ENCODE assay signal across 21 cellular contexts in the genomic region with DNA sequence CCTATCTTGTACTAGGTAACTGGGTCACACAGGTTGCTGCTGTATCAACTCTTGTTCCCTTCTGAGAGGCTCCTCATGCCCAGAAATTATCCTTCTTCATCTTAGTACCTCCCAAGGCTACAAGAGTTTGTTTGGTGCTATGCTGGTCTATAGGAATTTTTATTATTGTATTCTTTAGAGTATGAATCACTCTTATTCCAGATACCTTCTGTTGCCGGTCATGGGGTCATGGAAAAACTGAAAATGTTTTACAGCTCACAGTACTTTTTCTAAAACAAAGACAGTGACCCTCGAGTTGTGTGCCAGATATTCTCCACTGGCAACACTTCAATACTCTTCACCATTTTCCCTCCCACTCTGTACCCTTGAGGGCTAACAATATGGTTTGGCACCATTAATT.
A peak's percentile ranks its signal among the peaks of the same experiment; 100 is the strongest.
DNase-seq lines count a peak whose midpoint lies in the region; ATAC-seq and TF ChIP-seq lines count a peak whose summit lies in the region.
"Had no signal": no experiment of that assay in that cellular context is flagged by ENCODE, and none has a peak within 500 bp of the region (broad histone marks: within the 10 kb centered on the region; RNA-seq: fewer than 3 reads in every experiment).

No MANE protein-coding gene starts in this region.

- intact Hi-C loops in Caco-2 (cut with micrococcal nuclease; ENCODE audit: unreplicated experiment), result no loop called here

- H3K4me1 ChIP-seq in GM23248 (ENCODE audit: insufficient read depth) (peaks cover 31% of the 10 kb centered on the region), skeletal muscle satellite cell (ENCODE audit: control insufficient read depth, insufficient read depth, low read length) (peaks cover 32% of the 10 kb centered on the region), right atrium auricular region (no peaks in the 10 kb centered on the region), Caco-2 (no peaks in the 10 kb centered on the region)
- H3K4me1 ChIP-seq: BLaER1, gastrocnemius medialis, tibial artery had no signal

- TF ChIP-seq CTCF in right atrium auricular region (IDR thresholded peaks at IDR 0.05) (no peak), Caco-2 (IDR thresholded peaks at IDR 0.05; ENCODE audit: insufficient read depth in 1 of 2, low read depth in 1 of 2, low read length in 1 of 2, severe bottlenecking in 1 of 2, unreplicated experiment in 1 of 2) (no peak)

- H3K79me2 ChIP-seq in GM23248 (ENCODE audit: insufficient read depth), result no peaks in the 10 kb centered on the region

- H3K9me3 Mint-ChIP-seq in Caco-2 (ENCODE audit: unreplicated experiment), result no peaks in the 10 kb centered on the region
- H3K9me3 Mint-ChIP-seq: endodermal cell had no signal

- POLR2A ChIA-PET in Caco-2 (lab: Charles Lee), result no interaction called here

- peak overlapping the region; percentile 95 for H3K27ac ChIP-seq in GM23248
- no peak overlapping the region for H3K27ac ChIP-seq in right atrium auricular region
- H3K27ac ChIP-seq: BLaER1, gastrocnemius medialis, tibial artery had no signal

- in situ Hi-C loops in GM23248 (cut with MboI), result no loop called here

- CTCF ChIA-PET in Caco-2 (lab: Charles Lee), result no interaction called here

- H4K20me1 ChIP-seq in GM23248 (ENCODE audit: insufficient read depth), result no peaks in the 10 kb centered on the region
- H4K20me1 ChIP-seq: BLaER1 had no signal

- H3K9ac ChIP-seq in GM23248 (peak overlapping the region; percentile 62), skeletal muscle satellite cell (ENCODE audit: low read depth, low read length) (peak overlapping the region; percentile 65)
- H3K9ac ChIP-seq: BLaER1 had no signal

- peak overlapping the region; percentile 48 for H3K4me2 ChIP-seq in GM23248 (ENCODE audit: unreplicated experiment)
- peak overlapping the region; percentile 69 for H3K4me2 ChIP-seq in skeletal muscle satellite cell (ENCODE audit: low read length)
- H3K4me2 ChIP-seq: BLaER1 had no signal

- no peak overlapping the region for H3K4me3 Mint-ChIP-seq in Caco-2 (ENCODE audit: unreplicated experiment)
- H3K4me3 Mint-ChIP-seq: activated T-helper 17 cell treated with anti-CD3 and anti-CD28 coated beads, Interleukin-2, amount 50 U/mL, for 72 hours; endodermal cell; naive B cell had no signal

- H3K27me3 Mint-ChIP-seq in Caco-2 (ENCODE audit: insufficient read depth, unreplicated experiment), result no peaks in the 10 kb centered on the region
- H3K27me3 Mint-ChIP-seq: naive B cell had no signal

- H3K9me3 ChIP-seq in GM23248 (ENCODE audit: low read depth), result no peaks in the 10 kb centered on the region
- no peaks in the 10 kb centered on the region for H3K9me3 ChIP-seq in skeletal muscle satellite cell (replicated peaks; ENCODE audit: low read length)
- no peaks in the 10 kb centered on the region for H3K9me3 ChIP-seq in right atrium auricular region
- no peaks in the 10 kb centered on the region for H3K9me3 ChIP-seq in Caco-2
- H3K9me3 ChIP-seq: BLaER1, gastrocnemius medialis, tibial artery had no signal

- H3K4me1 Mint-ChIP-seq in Caco-2 (ENCODE audit: low read depth, unreplicated experiment), result no peaks in the 10 kb centered on the region
- H3K4me1 Mint-ChIP-seq: activated T-helper 17 cell treated with anti-CD3 and anti-CD28 coated beads, Interleukin-2, amount 50 U/mL, for 72 hours; endodermal cell; naive B cell had no signal

- 21 to 23% methylated on average over 2 of the region's 2 CpGs for WGBS in GM23248 (ENCODE audit: low coverage in 1 of 2, low lambda C conversion rate in 2 of 2, missing lambda C conversion rate in 2 of 2), 2 experiments

- DNase-seq in GM23248, result peak; percentile 63
- peak; percentile 23 for DNase-seq in fibroblast of the conjunctiva (ENCODE audit: low read depth)
- DNase-seq in right atrium auricular region (ENCODE audit: low spot score), result no peak
- DNase-seq in dermis blood vessel endothelial cell, result no peak
- no peak for DNase-seq in Caco-2
- DNase-seq: activated CD4-positive, CD25-positive, alpha-beta regulatory T cell; cerebellar nuclear complex; endodermal cell; gastrocnemius medialis; MM.1S; naive B cell; NCI-H187 treated with DMSO at 0.1 percent for 48 hours; posterior cingulate gyrus; T-helper 2 cell; tibial artery had no signal

- ATAC-seq in SK-N-SH treated with all-trans-retinoic acid at 6 μM for 48 hours, result peak; percentile 87
- no peak for ATAC-seq in HG02678 (IDR thresholded peaks at IDR 0.05; ENCODE audit: unreplicated experiment)
- ATAC-seq: activated T-helper 17 cell treated with anti-CD3 and anti-CD28 coated beads, Interleukin-2, amount 50 U/mL, for 72 hours; gastrocnemius medialis; HCT116 had no signal

- H3K36me3 ChIP-seq in GM23248 (ENCODE audit: low read depth) (no peaks in the 10 kb centered on the region), skeletal muscle satellite cell (ENCODE audit: insufficient read depth, low read length) (no peaks in the 10 kb centered on the region), right atrium auricular region (no peaks in the 10 kb centered on the region), Caco-2 (ENCODE audit: control insufficient read depth, insufficient read depth, low read length) (no peaks in the 10 kb centered on the region)
- H3K36me3 ChIP-seq: BLaER1, gastrocnemius medialis, tibial artery had no signal

- H3K4me3 ChIP-seq in GM23248 (0 out of 2 replicates have a peak overlapping the region, but pooled peaks have one; percentile 31), skeletal muscle satellite cell (ENCODE audit: low read length) (peak overlapping the region; percentile 11), right atrium auricular region (no peak overlapping the region), Caco-2 (ENCODE audit: low read depth, low read length) (no peak overlapping the region)
- H3K4me3 ChIP-seq: BLaER1, gastrocnemius medialis, tibial artery had no signal

- no peaks in the 10 kb centered on the region for H3K36me3 Mint-ChIP-seq in Caco-2 (ENCODE audit: insufficient read depth, unreplicated experiment)
- H3K36me3 Mint-ChIP-seq: naive B cell had no signal

- no TSS peak for BruUV-seq in Caco-2 (replicated peaks; lab: Mats Ljungman, UMichigan)

- H2AFZ ChIP-seq in GM23248, result no peak overlapping the region

- H3K27me3 ChIP-seq in GM23248 (replicated peaks; ENCODE audit: insufficient read depth), result no peaks in the 10 kb centered on the region
- H3K27me3 ChIP-seq in skeletal muscle satellite cell (ENCODE audit: control insufficient read depth, insufficient read depth, low read length), result no peaks in the 10 kb centered on the region
- no peaks in the 10 kb centered on the region for H3K27me3 ChIP-seq in right atrium auricular region
- no peaks in the 10 kb centered on the region for H3K27me3 ChIP-seq in Caco-2 (replicated peaks; ENCODE audit: control insufficient read depth, insufficient read depth, low read length)
- H3K27me3 ChIP-seq: BLaER1, gastrocnemius medialis, tibial artery had no signal

- no peaks in the 10 kb centered on the region for H3K9me2 ChIP-seq in GM23248 (ENCODE audit: insufficient read depth)

- H3K27ac Mint-ChIP-seq in Caco-2 (ENCODE audit: unreplicated experiment), result no peak overlapping the region
- H3K27ac Mint-ChIP-seq: activated T-helper 17 cell treated with anti-CD3 and anti-CD28 coated beads, Interleukin-2, amount 50 U/mL, for 72 hours; endodermal cell; naive B cell had no signal

- H3F3A ChIP-seq in GM23248 (ENCODE audit: insufficient read depth), result peaks cover 7% of the 10 kb centered on the region; the same call in 1 of the 2 replicates

TF ChIP-seq in SK-N-SH treated with all-trans-retinoic acid at 6 μM for 48 hours, 23 proteins besides CTCF, POLR2A, EP300 and RAD21:
- TF ChIP-seq CSDC2 (CRISPR knock-in tag; IDR thresholded peaks at IDR 0.05), result no peak

Comparison
In these comparisons a context has a peak if more than half of its experiments do, and no peak if none do; other contexts are left out.
1. DNase-seq: peak in GM23248 (single experiment) and fibroblast of the conjunctiva (single experiment); none in right atrium auricular region (single experiment), dermis blood vessel endothelial cell (single experiment) and Caco-2 (0 of 2).
2. H3K4me3 ChIP-seq: peak in GM23248 (single experiment) and skeletal muscle satellite cell (single experiment); none in right atrium auricular region (0 of 2) and Caco-2 (single experiment).